Comparison of ENCODE assay signal across 1 cellular context in the genomic region with DNA sequence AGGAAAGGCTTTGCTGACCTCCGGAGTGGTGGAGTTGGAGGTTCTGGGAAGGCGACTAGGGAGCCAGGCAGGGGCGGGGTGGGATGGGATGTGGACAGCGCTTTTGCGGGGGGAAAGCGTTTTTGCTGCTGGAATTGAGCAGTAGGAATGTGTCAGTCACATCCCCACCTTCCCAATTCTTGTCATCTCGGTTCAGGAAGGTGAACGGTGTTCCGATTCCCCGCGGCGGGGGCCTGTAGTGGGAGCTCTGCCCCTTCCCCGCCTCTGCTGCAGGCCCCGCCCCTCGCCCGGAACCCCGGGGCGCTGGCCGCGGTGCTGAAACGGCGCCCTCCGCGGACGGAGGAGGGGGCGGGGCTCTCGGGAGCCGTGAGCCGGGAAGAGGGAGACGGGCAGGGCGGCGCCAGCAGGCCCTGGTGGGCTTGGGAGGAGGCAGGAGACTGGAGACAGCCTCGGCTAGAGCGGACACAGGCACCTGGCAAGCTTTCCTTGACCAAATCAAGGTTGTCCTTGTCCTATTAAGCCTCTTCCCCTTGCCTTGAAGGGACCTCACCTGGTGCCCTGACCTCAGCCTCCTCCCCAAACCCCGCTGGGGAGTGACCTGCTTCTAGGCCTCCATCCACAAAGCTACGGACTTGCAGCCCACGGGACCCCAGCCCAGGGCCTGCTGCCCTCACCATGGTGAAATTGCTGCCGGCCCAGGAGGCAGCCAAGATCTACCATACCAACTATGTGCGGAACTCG.
TF ChIP-seq lines count a peak whose summit lies in the region.

Gene LHFPL5, plus strand, starts transcription at position 357 of the 741 bp plus-strand sequence. Its CDS starts 319 bp downstream, at position 676.

TF ChIP-seq in HepG2, 621 proteins besides CTCF, POLR2A, EP300 and RAD21 (continued from another document and continues in another):
- TF ChIP-seq NCOA2 (CRISPR knock-in tag; IDR thresholded peaks at IDR 0.05) (peak; percentile 77), ZBTB2 (CRISPR knock-in tag; IDR thresholded peaks at IDR 0.05; ENCODE audit: low read depth) (peak; percentile 92), IKZF1 (IDR thresholded peaks at IDR 0.05) (no peak), MIXL1 (CRISPR knock-in tag; IDR thresholded peaks at IDR 0.05) (peak; percentile 97), ZC3H13 (CRISPR knock-in tag; IDR thresholded peaks at IDR 0.05) (peak; percentile 97), RAD51 (IDR thresholded peaks at IDR 0.05; ENCODE audit: borderline replicate concordance) (no peak), GFI1 (CRISPR knock-in tag; IDR thresholded peaks at IDR 0.05; ENCODE audit: borderline replicate concordance) (peak; percentile 85; the same call in 1 of the 2 replicates), POGZ (CRISPR knock-in tag; IDR thresholded peaks at IDR 0.05) (peak; percentile 69), EED (CRISPR knock-in tag; IDR thresholded peaks at IDR 0.05) (peak; percentile 88; the same call in 1 of the 2 replicates), ISL2 (CRISPR knock-in tag; IDR thresholded peaks at IDR 0.05) (peak; percentile 92), ZSCAN31 (CRISPR knock-in tag; IDR thresholded peaks at IDR 0.05; ENCODE audit: low read depth) (peak; percentile 99), ZBTB49 (CRISPR knock-in tag; IDR thresholded peaks at IDR 0.05; ENCODE audit: borderline replicate concordance) (peak; percentile 99), SAP130 (CRISPR knock-in tag; IDR thresholded peaks at IDR 0.05; ENCODE audit: low read depth) (peak; percentile 97), ZNF205 (CRISPR knock-in tag; IDR thresholded peaks at IDR 0.05) (peak; percentile 98), TFDP2 (CRISPR knock-in tag; IDR thresholded peaks at IDR 0.05) (peak; percentile 77), NBN (conservative IDR thresholded peaks at IDR 0.05) (no peak), CC2D1A (CRISPR knock-in tag; IDR thresholded peaks at IDR 0.05) (peak; percentile 96; the same call in 1 of the 2 replicates), ZNF724P (CRISPR knock-in tag; IDR thresholded peaks at IDR 0.05; ENCODE audit: borderline replicate concordance) (peak; percentile 94), FOSL1 (CRISPR knock-in tag; IDR thresholded peaks at IDR 0.05; ENCODE audit: borderline replicate concordance) (peak; percentile 60; the same call in 1 of the 2 replicates)
- TF ChIP-seq, protein P1, sequence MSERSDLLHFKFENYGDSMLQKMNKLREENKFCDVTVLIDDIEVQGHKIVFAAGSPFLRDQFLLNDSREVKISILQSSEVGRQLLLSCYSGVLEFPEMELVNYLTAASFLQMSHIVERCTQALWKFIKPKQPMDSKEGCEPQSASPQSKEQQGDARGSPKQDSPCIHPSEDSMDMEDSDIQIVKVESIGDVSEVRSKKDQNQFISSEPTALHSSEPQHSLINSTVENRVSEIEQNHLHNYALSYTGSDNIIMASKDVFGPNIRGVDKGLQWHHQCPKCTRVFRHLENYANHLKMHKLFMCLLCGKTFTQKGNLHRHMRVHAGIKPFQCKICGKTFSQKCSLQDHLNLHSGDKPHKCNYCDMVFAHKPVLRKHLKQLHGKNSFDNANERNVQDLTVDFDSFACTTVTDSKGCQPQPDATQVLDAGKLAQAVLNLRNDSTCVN (CRISPR knock-in tag; IDR thresholded peaks at IDR 0.05; ENCODE audit: borderline replicate concordance), result peak; percentile 97
- TF ChIP-seq, protein P2, sequence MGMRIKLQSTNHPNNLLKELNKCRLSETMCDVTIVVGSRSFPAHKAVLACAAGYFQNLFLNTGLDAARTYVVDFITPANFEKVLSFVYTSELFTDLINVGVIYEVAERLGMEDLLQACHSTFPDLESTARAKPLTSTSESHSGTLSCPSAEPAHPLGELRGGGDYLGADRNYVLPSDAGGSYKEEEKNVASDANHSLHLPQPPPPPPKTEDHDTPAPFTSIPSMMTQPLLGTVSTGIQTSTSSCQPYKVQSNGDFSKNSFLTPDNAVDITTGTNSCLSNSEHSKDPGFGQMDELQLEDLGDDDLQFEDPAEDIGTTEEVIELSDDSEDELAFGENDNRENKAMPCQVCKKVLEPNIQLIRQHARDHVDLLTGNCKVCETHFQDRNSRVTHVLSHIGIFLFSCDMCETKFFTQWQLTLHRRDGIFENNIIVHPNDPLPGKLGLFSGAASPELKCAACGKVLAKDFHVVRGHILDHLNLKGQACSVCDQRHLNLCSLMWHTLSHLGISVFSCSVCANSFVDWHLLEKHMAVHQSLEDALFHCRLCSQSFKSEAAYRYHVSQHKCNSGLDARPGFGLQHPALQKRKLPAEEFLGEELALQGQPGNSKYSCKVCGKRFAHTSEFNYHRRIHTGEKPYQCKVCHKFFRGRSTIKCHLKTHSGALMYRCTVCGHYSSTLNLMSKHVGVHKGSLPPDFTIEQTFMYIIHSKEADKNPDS (CRISPR knock-in tag; IDR thresholded peaks at IDR 0.05), result peak; percentile 97
- TF ChIP-seq, protein P3, sequence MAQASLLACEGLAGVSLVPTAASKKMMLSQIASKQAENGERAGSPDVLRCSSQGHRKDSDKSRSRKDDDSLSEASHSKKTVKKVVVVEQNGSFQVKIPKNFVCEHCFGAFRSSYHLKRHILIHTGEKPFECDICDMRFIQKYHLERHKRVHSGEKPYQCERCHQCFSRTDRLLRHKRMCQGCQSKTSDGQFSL (CRISPR knock-in tag; IDR thresholded peaks at IDR 0.05), result peak; percentile 64; the same call in 1 of the 2 replicates
- TF ChIP-seq, protein P4, sequence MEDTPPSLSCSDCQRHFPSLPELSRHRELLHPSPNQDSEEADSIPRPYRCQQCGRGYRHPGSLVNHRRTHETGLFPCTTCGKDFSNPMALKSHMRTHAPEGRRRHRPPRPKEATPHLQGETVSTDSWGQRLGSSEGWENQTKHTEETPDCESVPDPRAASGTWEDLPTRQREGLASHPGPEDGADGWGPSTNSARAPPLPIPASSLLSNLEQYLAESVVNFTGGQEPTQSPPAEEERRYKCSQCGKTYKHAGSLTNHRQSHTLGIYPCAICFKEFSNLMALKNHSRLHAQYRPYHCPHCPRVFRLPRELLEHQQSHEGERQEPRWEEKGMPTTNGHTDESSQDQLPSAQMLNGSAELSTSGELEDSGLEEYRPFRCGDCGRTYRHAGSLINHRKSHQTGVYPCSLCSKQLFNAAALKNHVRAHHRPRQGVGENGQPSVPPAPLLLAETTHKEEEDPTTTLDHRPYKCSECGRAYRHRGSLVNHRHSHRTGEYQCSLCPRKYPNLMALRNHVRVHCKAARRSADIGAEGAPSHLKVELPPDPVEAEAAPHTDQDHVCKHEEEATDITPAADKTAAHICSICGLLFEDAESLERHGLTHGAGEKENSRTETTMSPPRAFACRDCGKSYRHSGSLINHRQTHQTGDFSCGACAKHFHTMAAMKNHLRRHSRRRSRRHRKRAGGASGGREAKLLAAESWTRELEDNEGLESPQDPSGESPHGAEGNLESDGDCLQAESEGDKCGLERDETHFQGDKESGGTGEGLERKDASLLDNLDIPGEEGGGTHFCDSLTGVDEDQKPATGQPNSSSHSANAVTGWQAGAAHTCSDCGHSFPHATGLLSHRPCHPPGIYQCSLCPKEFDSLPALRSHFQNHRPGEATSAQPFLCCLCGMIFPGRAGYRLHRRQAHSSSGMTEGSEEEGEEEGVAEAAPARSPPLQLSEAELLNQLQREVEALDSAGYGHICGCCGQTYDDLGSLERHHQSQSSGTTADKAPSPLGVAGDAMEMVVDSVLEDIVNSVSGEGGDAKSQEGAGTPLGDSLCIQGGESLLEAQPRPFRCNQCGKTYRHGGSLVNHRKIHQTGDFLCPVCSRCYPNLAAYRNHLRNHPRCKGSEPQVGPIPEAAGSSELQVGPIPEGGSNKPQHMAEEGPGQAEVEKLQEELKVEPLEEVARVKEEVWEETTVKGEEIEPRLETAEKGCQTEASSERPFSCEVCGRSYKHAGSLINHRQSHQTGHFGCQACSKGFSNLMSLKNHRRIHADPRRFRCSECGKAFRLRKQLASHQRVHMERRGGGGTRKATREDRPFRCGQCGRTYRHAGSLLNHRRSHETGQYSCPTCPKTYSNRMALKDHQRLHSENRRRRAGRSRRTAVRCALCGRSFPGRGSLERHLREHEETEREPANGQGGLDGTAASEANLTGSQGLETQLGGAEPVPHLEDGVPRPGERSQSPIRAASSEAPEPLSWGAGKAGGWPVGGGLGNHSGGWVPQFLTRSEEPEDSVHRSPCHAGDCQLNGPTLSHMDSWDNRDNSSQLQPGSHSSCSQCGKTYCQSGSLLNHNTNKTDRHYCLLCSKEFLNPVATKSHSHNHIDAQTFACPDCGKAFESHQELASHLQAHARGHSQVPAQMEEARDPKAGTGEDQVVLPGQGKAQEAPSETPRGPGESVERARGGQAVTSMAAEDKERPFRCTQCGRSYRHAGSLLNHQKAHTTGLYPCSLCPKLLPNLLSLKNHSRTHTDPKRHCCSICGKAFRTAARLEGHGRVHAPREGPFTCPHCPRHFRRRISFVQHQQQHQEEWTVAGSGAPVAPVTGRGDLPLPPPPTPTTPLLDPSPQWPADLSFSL (CRISPR knock-in tag; IDR thresholded peaks at IDR 0.05), result no peak
- TF ChIP-seq, protein P5, sequence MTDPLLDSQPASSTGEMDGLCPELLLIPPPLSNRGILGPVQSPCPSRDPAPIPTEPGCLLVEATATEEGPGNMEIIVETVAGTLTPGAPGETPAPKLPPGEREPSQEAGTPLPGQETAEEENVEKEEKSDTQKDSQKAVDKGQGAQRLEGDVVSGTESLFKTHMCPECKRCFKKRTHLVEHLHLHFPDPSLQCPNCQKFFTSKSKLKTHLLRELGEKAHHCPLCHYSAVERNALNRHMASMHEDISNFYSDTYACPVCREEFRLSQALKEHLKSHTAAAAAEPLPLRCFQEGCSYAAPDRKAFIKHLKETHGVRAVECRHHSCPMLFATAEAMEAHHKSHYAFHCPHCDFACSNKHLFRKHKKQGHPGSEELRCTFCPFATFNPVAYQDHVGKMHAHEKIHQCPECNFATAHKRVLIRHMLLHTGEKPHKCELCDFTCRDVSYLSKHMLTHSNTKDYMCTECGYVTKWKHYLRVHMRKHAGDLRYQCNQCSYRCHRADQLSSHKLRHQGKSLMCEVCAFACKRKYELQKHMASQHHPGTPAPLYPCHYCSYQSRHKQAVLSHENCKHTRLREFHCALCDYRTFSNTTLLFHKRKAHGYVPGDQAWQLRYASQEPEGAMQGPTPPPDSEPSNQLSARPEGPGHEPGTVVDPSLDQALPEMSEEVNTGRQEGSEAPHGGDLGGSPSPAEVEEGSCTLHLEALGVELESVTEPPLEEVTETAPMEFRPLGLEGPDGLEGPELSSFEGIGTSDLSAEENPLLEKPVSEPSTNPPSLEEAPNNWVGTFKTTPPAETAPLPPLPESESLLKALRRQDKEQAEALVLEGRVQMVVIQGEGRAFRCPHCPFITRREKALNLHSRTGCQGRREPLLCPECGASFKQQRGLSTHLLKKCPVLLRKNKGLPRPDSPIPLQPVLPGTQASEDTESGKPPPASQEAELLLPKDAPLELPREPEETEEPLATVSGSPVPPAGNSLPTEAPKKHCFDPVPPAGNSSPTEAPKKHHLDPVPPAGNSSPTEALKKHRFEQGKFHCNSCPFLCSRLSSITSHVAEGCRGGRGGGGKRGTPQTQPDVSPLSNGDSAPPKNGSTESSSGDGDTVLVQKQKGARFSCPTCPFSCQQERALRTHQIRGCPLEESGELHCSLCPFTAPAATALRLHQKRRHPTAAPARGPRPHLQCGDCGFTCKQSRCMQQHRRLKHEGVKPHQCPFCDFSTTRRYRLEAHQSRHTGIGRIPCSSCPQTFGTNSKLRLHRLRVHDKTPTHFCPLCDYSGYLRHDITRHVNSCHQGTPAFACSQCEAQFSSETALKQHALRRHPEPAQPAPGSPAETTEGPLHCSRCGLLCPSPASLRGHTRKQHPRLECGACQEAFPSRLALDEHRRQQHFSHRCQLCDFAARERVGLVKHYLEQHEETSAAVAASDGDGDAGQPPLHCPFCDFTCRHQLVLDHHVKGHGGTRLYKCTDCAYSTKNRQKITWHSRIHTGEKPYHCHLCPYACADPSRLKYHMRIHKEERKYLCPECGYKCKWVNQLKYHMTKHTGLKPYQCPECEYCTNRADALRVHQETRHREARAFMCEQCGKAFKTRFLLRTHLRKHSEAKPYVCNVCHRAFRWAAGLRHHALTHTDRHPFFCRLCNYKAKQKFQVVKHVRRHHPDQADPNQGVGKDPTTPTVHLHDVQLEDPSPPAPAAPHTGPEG (CRISPR knock-in tag; IDR thresholded peaks at IDR 0.05), result peak; percentile 94
- TF ChIP-seq, protein P6, sequence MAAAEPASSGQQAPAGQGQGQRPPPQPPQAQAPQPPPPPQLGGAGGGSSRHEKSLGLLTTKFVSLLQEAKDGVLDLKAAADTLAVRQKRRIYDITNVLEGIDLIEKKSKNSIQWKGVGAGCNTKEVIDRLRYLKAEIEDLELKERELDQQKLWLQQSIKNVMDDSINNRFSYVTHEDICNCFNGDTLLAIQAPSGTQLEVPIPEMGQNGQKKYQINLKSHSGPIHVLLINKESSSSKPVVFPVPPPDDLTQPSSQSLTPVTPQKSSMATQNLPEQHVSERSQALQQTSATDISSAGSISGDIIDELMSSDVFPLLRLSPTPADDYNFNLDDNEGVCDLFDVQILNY (CRISPR knock-in tag; conservative IDR thresholded peaks at IDR 0.05), result peak; percentile 88
